In genomic region chr17:2101448-2102257, GRCh38 we compare ENCODE assay signal across 8 cellular contexts. TPM values are rescaled to one million over a fixed set of nuclear protein-coding genes. Genes with fewer than 3 reads are reported as not detected.
A peak's percentile ranks its signal among the peaks of the same experiment; 100 is the strongest.
DNase-seq lines count a peak whose midpoint lies in the region; ATAC-seq lines count a peak whose summit lies in the region.

No MANE protein-coding gene starts in this region.

- WGBS in mesendoderm (ENCODE audit: extremely low coverage, insufficient coverage, low lambda C conversion rate): no CpG with 5 or more reads among the region's 15 CpGs

- H3K4me1 ChIP-seq in mesendoderm (ENCODE audit: control insufficient read depth, low read depth, low read length): no peaks in the 10 kb centered on the region

- no peak overlapping the region for H3K23ac ChIP-seq in mesendoderm (ENCODE audit: low read length)

- H3K36me3 ChIP-seq in mesendoderm (ENCODE audit: control insufficient read depth, insufficient read depth, low read length): no peaks in the 10 kb centered on the region

- no peaks in the 10 kb centered on the region for H3K79me1 ChIP-seq in mesendoderm (ENCODE audit: low read length)

- H2BK120ac ChIP-seq in mesendoderm (ENCODE audit: low read depth, low read length): no peak overlapping the region

- no peak overlapping the region for H3K9ac ChIP-seq in mesendoderm (ENCODE audit: low read length)

- ATAC-seq in Right ventricle myocardium superior (ENCODE audit: poor library complexity) (peak; percentile 63), Right ventricle myocardium inferior (no peak), HG02870 (IDR thresholded peaks at IDR 0.05; ENCODE audit: unreplicated experiment) (no peak), sciatic nerve (no peak)

- no peak overlapping the region for H3K18ac ChIP-seq in mesendoderm (ENCODE audit: low read length)

- H3K27ac ChIP-seq in mesendoderm (ENCODE audit: low read depth, low read length): no peak overlapping the region

- no peak overlapping the region for H3K4me3 ChIP-seq in mesendoderm (ENCODE audit: low read length)

- H3K56ac ChIP-seq in mesendoderm (ENCODE audit: low read length): no peak overlapping the region

- DNase-seq in Right ventricle myocardium superior (peak; percentile 56), Right ventricle myocardium inferior (ENCODE audit: missing footprints) (no peak), glomerular visceral epithelial cell (ENCODE audit: extremely low spot score) (peak; percentile 96), ureter (ENCODE audit: low spot score) (peak; percentile 91), mesendoderm (no peak), sciatic nerve (ENCODE audit: low spot score) (no peak)
- DNase-seq in activated CD4-positive, alpha-beta T cell treated with anti-CD3 and anti-CD28 coated beads, Interleukin-2, amount 50 U/mL, for 48 hours: peak; percentile 26 to 44

- H3K4me2 ChIP-seq in mesendoderm (ENCODE audit: low read length): no peak overlapping the region

- no peak overlapping the region for H4K5ac ChIP-seq in mesendoderm (ENCODE audit: low read length)

- no peak overlapping the region for H4K8ac ChIP-seq in mesendoderm (ENCODE audit: low read depth, low read length)

- H3K27me3 ChIP-seq in mesendoderm (ENCODE audit: insufficient read depth, low read length, poor library complexity): no peaks in the 10 kb centered on the region

- no peak overlapping the region for H2BK15ac ChIP-seq in mesendoderm (replicated peaks; ENCODE audit: low read depth)

- intact Hi-C loops in Right ventricle myocardium superior (cut with DNase I): no loop called here
- intact Hi-C loops in Right ventricle myocardium inferior (cut with DNase I): loop anchor here (5.0 kb wide), 1 partner anchor 76 kb away; no protein-coding TSS in a partner anchor
- intact Hi-C loops in sciatic nerve (cut with DNase I): no loop called here

- H2AK5ac ChIP-seq in mesendoderm (ENCODE audit: low read length): no peak overlapping the region

- no peaks in the 10 kb centered on the region for H3K79me2 ChIP-seq in mesendoderm (ENCODE audit: control insufficient read depth, insufficient read depth, low read length)

- no peak overlapping the region for H3K4ac ChIP-seq in mesendoderm (ENCODE audit: low read depth, low read length)

- no peak overlapping the region for H2BK5ac ChIP-seq in mesendoderm (ENCODE audit: low read length)

RNA-seq across cellular contexts. Expression of gene HIC1, which starts 46.8 kb away (rescaled TPM):
- total RNA-seq in Right ventricle myocardium superior (19.3 TPM), Right ventricle myocardium inferior (22.7 TPM), ureter (14.9 TPM), sciatic nerve (85.0 TPM)
- 0.10 TPM for polyA plus RNA-seq in mesendoderm (2013, experiment 1 of 2)
- polyA plus RNA-seq in mesendoderm (2013, experiment 2 of 2): 0.10 TPM

RNA-seq across cellular contexts. Expression of gene OVCA2, which starts 59.8 kb away (rescaled TPM):
- total RNA-seq in Right ventricle myocardium superior: 13.7 TPM
- total RNA-seq in Right ventricle myocardium inferior: 14.3 TPM
- 39.5 TPM for total RNA-seq in ureter
- polyA plus RNA-seq in mesendoderm (2013, experiment 1 of 2): 43.4 TPM
- polyA plus RNA-seq in mesendoderm (2013, experiment 2 of 2): 43.4 TPM
- 12.9 TPM for total RNA-seq in sciatic nerve

Comparison
In these comparisons a context has a peak if more than half of its experiments do, and no peak if none do; other contexts are left out.
1. DNase-seq: peak in Right ventricle myocardium superior (single experiment), activated CD4-positive, alpha-beta T cell treated with anti-CD3 and anti-CD28 coated beads, Interleukin-2, amount 50 U/mL, for 48 hours (2 of 2), glomerular visceral epithelial cell (single experiment) and ureter (single experiment); none in Right ventricle myocardium inferior (single experiment), mesendoderm (single experiment) and sciatic nerve (single experiment).